In genomic region chr5:172735141-172735831, GRCh38 we compare ENCODE assay signal across 18 cellular contexts. TPM values are rescaled to one million over a fixed set of nuclear protein-coding genes. Genes with fewer than 3 reads are reported as not detected.
DNase-seq lines count a peak whose midpoint lies in the region; TF ChIP-seq lines count a peak whose summit lies in the region.
"Had no signal": no experiment of that assay in that cellular context is flagged by ENCODE, and none has a peak within 500 bp of the region (broad histone marks: within the 10 kb centered on the region; RNA-seq: fewer than 3 reads in every experiment).

No MANE protein-coding gene starts in this region.

- TF ChIP-seq CTCF in Peyer's patch (IDR thresholded peaks at IDR 0.05) (no peak), neural crest cell (conservative IDR thresholded peaks at IDR 0.05) (no peak), suprapubic skin (IDR thresholded peaks at IDR 0.05) (no peak)

- H3K9me3 ChIP-seq in Peyer's patch = no peaks in the 10 kb centered on the region
- no peaks in the 10 kb centered on the region for H3K9me3 ChIP-seq in esophagus (ENCODE audit: control insufficient read depth in 2 of 2, insufficient read depth in 1 of 2, low read depth in 1 of 2, low read length in 1 of 2)
- no peaks in the 10 kb centered on the region for H3K9me3 ChIP-seq in suprapubic skin
- H3K9me3 ChIP-seq: psoas muscle had no signal

- H3K9me3 Mint-ChIP-seq in neural crest cell = no peaks in the 10 kb centered on the region
- H3K9me3 Mint-ChIP-seq: endodermal cell; stimulated activated naive CD8-positive, alpha-beta T cell treated with anti-CD3 and anti-CD28 coated beads, Interleukin-15, amount 100 ng/mL, for 72 hours had no signal

- H3K4me3 ChIP-seq in Peyer's patch (no peak overlapping the region), esophagus (ENCODE audit: low read depth in 1 of 2, low read length in 2 of 2) (no peak overlapping the region), suprapubic skin (no peak overlapping the region)
- H3K4me3 ChIP-seq: psoas muscle had no signal

- H3K36me3 Mint-ChIP-seq in neural crest cell (ENCODE audit: low read depth) = no peaks in the 10 kb centered on the region

- WGBS in esophagus, 2 donors = 88 to 92% methylated on average over 12 of the region's 12 CpGs
- 87% methylated on average over 11 of the region's 12 CpGs for WGBS in suprapubic skin

- H3K4me3 Mint-ChIP-seq in neural crest cell = no peak overlapping the region
- H3K4me3 Mint-ChIP-seq: endodermal cell; stimulated activated naive CD8-positive, alpha-beta T cell treated with anti-CD3 and anti-CD28 coated beads, Interleukin-15, amount 100 ng/mL, for 72 hours had no signal

- DNase-seq in Peyer's patch (no peak), neural crest cell (ENCODE audit: low read depth, low spot score) (no peak), suprapubic skin (ENCODE audit: low spot score in 2 of 2) (no peak), DMS114 treated with DMSO at 0.1 percent for 48 hours (lab: John Stamatoyannopoulos, UW; ENCODE audit: unreplicated experiment) (no peak), NCI-H2171 treated with DMSO at 0.1 percent for 48 hours (lab: John Stamatoyannopoulos, UW) (no peak), OCI-M1 (lab: John Stamatoyannopoulos, UW) (no peak), ecto neural progenitor cell (ENCODE audit: low spot score) (no peak)
- DNase-seq: activated CD8-positive, alpha-beta memory T cell treated with anti-CD3 and anti-CD28 coated beads for 24 hours; AML-193; caudate nucleus; endodermal cell; MV-4-11; NCI-H2029; NCI-H510A treated with DMSO at 0.1 percent for 48 hours; psoas muscle; stimulated activated naive CD8-positive, alpha-beta T cell treated with anti-CD3 and anti-CD28 coated beads, Interleukin-15, amount 100 ng/mL, for 72 hours; T-helper 9 cell had no signal

- no peaks in the 10 kb centered on the region for H3K4me1 Mint-ChIP-seq in neural crest cell
- H3K4me1 Mint-ChIP-seq: stimulated activated naive CD8-positive, alpha-beta T cell treated with anti-CD3 and anti-CD28 coated beads, Interleukin-15, amount 100 ng/mL, for 72 hours had no signal

- H3K36me3 ChIP-seq in Peyer's patch = no peaks in the 10 kb centered on the region
- no peaks in the 10 kb centered on the region for H3K36me3 ChIP-seq in esophagus (ENCODE audit: control insufficient read depth in 2 of 2, insufficient read depth in 2 of 2, low read length in 1 of 2)
- no peaks in the 10 kb centered on the region for H3K36me3 ChIP-seq in suprapubic skin

- no peaks in the 10 kb centered on the region for H3K27me3 Mint-ChIP-seq in neural crest cell (ENCODE audit: low read depth)
- H3K27me3 Mint-ChIP-seq: stimulated activated naive CD8-positive, alpha-beta T cell treated with anti-CD3 and anti-CD28 coated beads, Interleukin-15, amount 100 ng/mL, for 72 hours had no signal

- H3K4me1 ChIP-seq in Peyer's patch (peaks cover 0 to 16% (median 0%) of the 10 kb centered on the region in 4 donors), esophagus (ENCODE audit: control insufficient read depth in 2 of 2, insufficient read depth in 2 of 2, low read length in 1 of 2) (peaks cover 7 to 26% of the 10 kb centered on the region in 2 donors), suprapubic skin (peaks cover 53% of the 10 kb centered on the region)

- H3K27me3 ChIP-seq in Peyer's patch (no peaks in the 10 kb centered on the region), esophagus (ENCODE audit: control insufficient read depth in 1 of 2, insufficient read depth in 2 of 2, low read length in 2 of 2) (no peaks in the 10 kb centered on the region), suprapubic skin (no peaks in the 10 kb centered on the region)

- H3K27ac ChIP-seq in Peyer's patch (peak overlapping the region in 3 of 4 donors; percentile 17 to 93 (median 17)), esophagus (ENCODE audit: low read depth in 2 of 2, low read length in 1 of 2) (peak overlapping the region; percentile 38 to 39), suprapubic skin (peak overlapping the region; percentile 99)

- TF ChIP-seq EP300 in suprapubic skin (IDR thresholded peaks at IDR 0.05) = no peak

- TF ChIP-seq POLR2A in Peyer's patch (IDR thresholded peaks at IDR 0.05) = no peak
- TF ChIP-seq POLR2A in suprapubic skin (IDR thresholded peaks at IDR 0.05) = no peak

- peak overlapping the region; percentile 68 for H3K27ac Mint-ChIP-seq in neural crest cell (ENCODE audit: unreplicated experiment)
- H3K27ac Mint-ChIP-seq: endodermal cell; stimulated activated naive CD8-positive, alpha-beta T cell treated with anti-CD3 and anti-CD28 coated beads, Interleukin-15, amount 100 ng/mL, for 72 hours had no signal

RNA-seq across cellular contexts. Expression of gene DUSP1, which starts 35.7 kb away (rescaled TPM):
- total RNA-seq in Peyer's patch = 100 to 1,000 TPM; 155 to 427 (median 285) TPM
- 100 to 1,000 TPM in 1 of 2 donors, 10 to 100 TPM in 1; 90.4 to 129 TPM for polyA plus RNA-seq in esophagus
- 20.6 and 20.9 TPM in 2 replicates for total RNA-seq in neural crest cell
- total RNA-seq in suprapubic skin = 1,000 to 10,000 TPM; 1,246 to 2,948 (median 1,762) TPM

Comparison
In these comparisons a context has a peak if more than half of its experiments do, and no peak if none do; other contexts are left out.
1. H3K27ac ChIP-seq: peak in every context shown above with its lines; median percentile 99 in suprapubic skin; 38 in esophagus; 17 in Peyer's patch.